11 cellular contexts compared by ENCODE assay signal in genomic region chr14:100022772-100023451, GRCh38. TPM values are rescaled to one million over a fixed set of nuclear protein-coding genes. Genes with fewer than 3 reads are reported as not detected.
DNase-seq lines count a peak whose midpoint lies in the region; ATAC-seq and TF ChIP-seq lines count a peak whose summit lies in the region.
"Had no signal": no experiment of that assay in that cellular context is flagged by ENCODE, and none has a peak within 500 bp of the region (broad histone marks: within the 10 kb centered on the region; RNA-seq: fewer than 3 reads in every experiment).

No MANE protein-coding gene starts in this region.

- intact Hi-C loops in heart left ventricle (cut with DNase I): loop anchor here in 1 of 10 donors (5.0 kb wide), 1 partner anchor 41 kb away; no protein-coding TSS in a partner anchor
- intact Hi-C loops in tibial artery (cut with DNase I; ENCODE audit: low total_unique reads): no loop called here

- peak; percentile 36 to 66 (median 56) for ATAC-seq in heart left ventricle
- ATAC-seq: left lobe of liver had no signal

- 60 to 81% (median 67%) methylated on average over 12 of the region's 12 CpGs for WGBS in heart left ventricle, 4 donors

- no peak for TF ChIP-seq POLR2A in heart left ventricle (IDR thresholded peaks at IDR 0.05)

- H3K36me3 ChIP-seq in heart left ventricle: no peaks in the 10 kb centered on the region
- no peaks in the 10 kb centered on the region for H3K36me3 ChIP-seq in tibial artery

- H3K4me1 ChIP-seq in heart left ventricle: peaks cover 0 to 56% (median 26%) of the 10 kb centered on the region in 12 donors
- H3K4me1 ChIP-seq in tibial artery: peaks cover 0 to 45% (median 26%) of the 10 kb centered on the region in 4 donors

- H3K9me3 ChIP-seq in heart left ventricle (no peaks in the 10 kb centered on the region), tibial artery (no peaks in the 10 kb centered on the region)

- H3K27ac ChIP-seq in heart left ventricle (no peak overlapping the region), tibial artery (peak overlapping the region; percentile 64 to 71)
- H3K27ac ChIP-seq: epithelial cell of prostate had no signal

- TF ChIP-seq CTCF in heart left ventricle (IDR thresholded peaks at IDR 0.05) (no peak), tibial artery (IDR thresholded peaks at IDR 0.05) (no peak)

- no peak overlapping the region for H3K4me3 ChIP-seq in heart left ventricle
- H3K4me3 ChIP-seq in tibial artery: no peak overlapping the region

- no peaks in the 10 kb centered on the region for H3K27me3 ChIP-seq in heart left ventricle
- no peaks in the 10 kb centered on the region for H3K27me3 ChIP-seq in tibial artery

- DNase-seq in DMS79 treated with DMSO at 0.1 percent for 48 hours (lab: John Stamatoyannopoulos, UW) (peak; percentile 33), DMS79 (lab: John Stamatoyannopoulos, UW) (no peak), RKO (ENCODE audit: low spot score) (peak; percentile 11), heart left ventricle (peak in 1 of 5 donors; percentile 30), tibial artery (peak; percentile 31 to 68), GF-D8 (lab: John Stamatoyannopoulos, UW) (no peak), hypothalamus (lab: John Stamatoyannopoulos, UW) (no peak)
- DNase-seq in central memory CD4-positive, alpha-beta T cell: no peak
- DNase-seq: NCI-H524 treated with DMSO at 0.1 percent for 48 hours had no signal

RNA-seq across cellular contexts. Expression of gene EVL, which starts 42.3 kb away (rescaled TPM):
- total RNA-seq in heart left ventricle: 100 to 1,000 TPM in 1 of 9 donors, 10 to 100 TPM in 8; 31.7 to 116 (median 41.0) TPM
- polyA plus RNA-seq in heart left ventricle: 10 to 100 TPM; 23.8 to 33.5 TPM

Comparison
In these comparisons a context has a peak if more than half of its experiments do, and no peak if none do; other contexts are left out.
1. DNase-seq: peak in DMS79 treated with DMSO at 0.1 percent for 48 hours (single experiment), RKO (single experiment) and tibial artery (2 of 2); none in DMS79 (single experiment), central memory CD4-positive, alpha-beta T cell (single experiment), GF-D8 (single experiment) and hypothalamus (0 of 51).
2. H3K27ac ChIP-seq: peak in tibial artery (2 of 2); none in heart left ventricle (0 of 12).